Comparison of ENCODE assay signal across 10 cellular contexts in genomic region chrX:44876076-44876475, GRCh38. TPM values are rescaled to one million over a fixed set of nuclear protein-coding genes. Genes with fewer than 3 reads are reported as not detected.
A peak's percentile ranks its signal among the peaks of the same experiment; 100 is the strongest.
DNase-seq lines count a peak whose midpoint lies in the region; ATAC-seq and TF ChIP-seq lines count a peak whose summit lies in the region.
"Had no signal": no experiment of that assay in that cellular context is flagged by ENCODE, and none has a peak within 500 bp of the region (broad histone marks: within the 10 kb centered on the region; RNA-seq: fewer than 3 reads in every experiment).

No MANE protein-coding gene starts in this region.

- peaks cover 11% of the 10 kb centered on the region for H3K36me3 Mint-ChIP-seq in effector memory CD8-positive, alpha-beta T cell (ENCODE audit: insufficient read depth)
- H3K36me3 Mint-ChIP-seq in osteocyte (ENCODE audit: unreplicated experiment): no peaks in the 10 kb centered on the region

- no peak for ATAC-seq in effector memory CD8-positive, alpha-beta T cell (replicated peaks)
- ATAC-seq in GM18867 (IDR thresholded peaks at IDR 0.05; ENCODE audit: unreplicated experiment) (no peak), GM18858 (IDR thresholded peaks at IDR 0.05; ENCODE audit: unreplicated experiment) (no peak)

- H3K79me2 ChIP-seq in OCI-LY3 (ENCODE audit: low read length): peaks cover 94% of the 10 kb centered on the region

- H3K4me3 ChIP-seq in OCI-LY3 (ENCODE audit: low read length): no peak overlapping the region

- peaks cover 26% of the 10 kb centered on the region for H4K20me1 ChIP-seq in OCI-LY3 (ENCODE audit: insufficient read depth, low read length)

- no peaks in the 10 kb centered on the region for H3K27me3 Mint-ChIP-seq in effector memory CD8-positive, alpha-beta T cell
- no peaks in the 10 kb centered on the region for H3K27me3 Mint-ChIP-seq in osteocyte (ENCODE audit: unreplicated experiment)

- no peaks in the 10 kb centered on the region for H3K9me3 Mint-ChIP-seq in effector memory CD8-positive, alpha-beta T cell
- H3K9me3 Mint-ChIP-seq in osteocyte (ENCODE audit: unreplicated experiment): no peaks in the 10 kb centered on the region

- no peak overlapping the region for H2AFZ ChIP-seq in OCI-LY3 (ENCODE audit: low read depth, low read length)

- peak overlapping the region; percentile 86 for H3K4me3 Mint-ChIP-seq in effector memory CD8-positive, alpha-beta T cell
- peak overlapping the region; percentile 51 for H3K4me3 Mint-ChIP-seq in osteocyte (ENCODE audit: unreplicated experiment)

- no peak overlapping the region for H3K27ac Mint-ChIP-seq in effector memory CD8-positive, alpha-beta T cell
- H3K27ac Mint-ChIP-seq in osteocyte (ENCODE audit: unreplicated experiment): no peak overlapping the region

- H3K9me3 ChIP-seq in OCI-LY3 (ENCODE audit: insufficient read depth, low read length): no peaks in the 10 kb centered on the region

- DNase-seq in ELR (ENCODE audit: low read depth) (peak; percentile 56), osteocyte (ENCODE audit: extremely low spot score, unreplicated experiment) (no peak), ureter (ENCODE audit: low spot score) (no peak), NCI-H226 (no peak)
- DNase-seq in effector memory CD8-positive, alpha-beta T cell: no peak
- DNase-seq: activated CD4-positive, alpha-beta T cell treated with anti-CD3 and anti-CD28 coated beads, Interleukin-2, amount 50 U/mL, for 4 hours had no signal

- H3K27ac ChIP-seq in OCI-LY3 (ENCODE audit: low read length): no peak overlapping the region

- peaks cover 5 to 14% of the 10 kb centered on the region in 2 donors for H3K4me1 Mint-ChIP-seq in effector memory CD8-positive, alpha-beta T cell (ENCODE audit: low read depth in 2 of 2)
- peaks cover 17% of the 10 kb centered on the region for H3K4me1 Mint-ChIP-seq in osteocyte (ENCODE audit: unreplicated experiment)

- TF ChIP-seq CTCF in OCI-LY3 (IDR thresholded peaks at IDR 0.05; ENCODE audit: low read depth, low read length) (no peak), osteocyte (IDR thresholded peaks at IDR 0.05) (no peak)

- peaks cover 17% of the 10 kb centered on the region for H3K4me1 ChIP-seq in OCI-LY3 (ENCODE audit: low read length)

- H3K9ac ChIP-seq in OCI-LY3 (ENCODE audit: low read length): no peak overlapping the region

- H3K27me3 ChIP-seq in OCI-LY3 (ENCODE audit: low read depth, low read length): no peaks in the 10 kb centered on the region

- peaks cover 8% of the 10 kb centered on the region for H3K36me3 ChIP-seq in OCI-LY3 (replicated peaks; ENCODE audit: low read depth, low read length)

- peak overlapping the region; percentile 95; the same call in 1 of the 2 replicates for H3K4me2 ChIP-seq in OCI-LY3 (ENCODE audit: low read length)

RNA-seq across cellular contexts. Expression of gene KDM6A, which starts 3.1 kb away (rescaled TPM):
- total RNA-seq in osteocyte: 17.6 and 20.3 TPM in 2 replicates
- total RNA-seq in ureter: 86.0 TPM

RNA-seq across cellular contexts. Expression of gene DUSP21, which starts 32.3 kb away (rescaled TPM):
- total RNA-seq in osteocyte (not detected in 2 replicates), ureter (not detected)
- total RNA-seq: LHCN-M2 had no signal
